In the genomic region with DNA sequence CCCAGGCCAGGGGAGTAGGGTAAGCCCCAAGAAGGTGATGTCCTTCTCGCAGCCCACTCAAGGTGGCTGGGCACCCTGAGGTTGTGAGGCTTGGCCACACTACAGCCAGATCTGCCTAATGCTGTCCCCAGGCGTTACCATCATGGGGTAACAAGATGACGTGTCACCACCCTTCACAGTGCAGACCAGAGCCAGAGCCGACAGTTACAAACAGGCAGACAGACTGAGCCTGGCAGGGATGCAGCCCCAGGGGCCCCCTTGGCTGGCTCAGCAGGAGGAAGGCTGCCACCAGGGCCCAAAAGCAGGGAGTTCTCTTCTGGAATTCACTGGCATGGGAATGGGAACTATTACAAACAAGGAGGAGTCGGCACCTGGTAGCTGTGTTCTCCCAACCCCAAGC, we compare ENCODE assay signal across 38 cellular contexts.
"Had no signal": no experiment of that assay in that cellular context is flagged by ENCODE, and none has a peak within 500 bp of the region (broad histone marks: within the 10 kb centered on the region; RNA-seq: fewer than 3 reads in every experiment).

No MANE protein-coding gene starts in this region.

- FAIRE-seq: colon had no signal

- H3K36me3 Mint-ChIP-seq: activated CD8-positive, alpha-beta memory T cell treated with anti-CD3 and anti-CD28 coated beads, Interleukin-2, amount 10 ng/mL, durations not matched to agents 7 days and 5 days; activated naive CD4-positive, alpha-beta T cell treated with anti-CD3 and anti-CD28 coated beads, Interleukin-2, amount 50 U/mL, for 24 hours; activated naive CD8-positive, alpha-beta T cell treated with anti-CD3 and anti-CD28 coated beads for 36 hours; WTC11 had no signal

- H3K36me3 ChIP-seq: adrenal gland, esophagus muscularis mucosa, gastrocnemius medialis, heart left ventricle had no signal

- H3K27me3 ChIP-seq: adrenal gland, body of pancreas, foreskin keratinocyte had no signal

- H3K9me3 ChIP-seq: adrenal gland, body of pancreas, esophagus muscularis mucosa, gastrocnemius medialis, heart left ventricle had no signal

- ATAC-seq: activated CD8-positive, alpha-beta memory T cell treated with anti-CD3 and anti-CD28 coated beads, Interleukin-2, amount 10 ng/mL, durations not matched to agents 7 days and 5 days; activated naive CD8-positive, alpha-beta T cell treated with anti-CD3 and anti-CD28 coated beads, Interleukin-2, amount 50 U/mL, for 24 hours; body of pancreas; effector memory CD8-positive, alpha-beta T cell; foreskin keratinocyte; gastrocnemius medialis; heart left ventricle; T-helper 17 cell; WTC11 had no signal

- H3K27me3 Mint-ChIP-seq: activated CD4-positive, alpha-beta memory T cell treated with anti-CD3 and anti-CD28 coated beads, Interleukin-2, amount 10 ng/mL, durations not matched to agents 7 days and 5 days; activated CD4-positive, alpha-beta T cell treated with anti-CD3 and anti-CD28 coated beads, Interleukin-2, amount 10 ng/mL, durations not matched to agents 7 days and 5 days; activated CD8-positive, alpha-beta memory T cell treated with anti-CD3 and anti-CD28 coated beads, Interleukin-2, amount 10 ng/mL, durations not matched to agents 7 days and 5 days; effector memory CD8-positive, alpha-beta T cell had no signal

- H3K27ac ChIP-seq: adrenal gland, body of pancreas, esophagus muscularis mucosa, foreskin keratinocyte, gastrocnemius medialis, heart left ventricle, VCaP had no signal

- H3K4me1 Mint-ChIP-seq: activated CD4-positive, alpha-beta memory T cell treated with anti-CD3 and anti-CD28 coated beads, Interleukin-2, amount 10 ng/mL, durations not matched to agents 7 days and 5 days; activated CD4-positive, alpha-beta T cell treated with anti-CD3 and anti-CD28 coated beads, Interleukin-2, amount 10 ng/mL, durations not matched to agents 7 days and 5 days; activated CD8-positive, alpha-beta memory T cell treated with anti-CD3 and anti-CD28 coated beads, Interleukin-2, amount 10 ng/mL, durations not matched to agents 7 days and 5 days; activated naive CD4-positive, alpha-beta T cell treated with anti-CD3 and anti-CD28 coated beads, Interleukin-2, amount 50 U/mL, for 24 hours; activated naive CD8-positive, alpha-beta T cell treated with anti-CD3 and anti-CD28 coated beads for 36 hours; activated naive CD8-positive, alpha-beta T cell treated with anti-CD3 and anti-CD28 coated beads, Interleukin-2, amount 50 U/mL, for 24 hours; T-helper 17 cell; WTC11 had no signal

- H3K9me3 Mint-ChIP-seq: activated CD4-positive, alpha-beta memory T cell treated with anti-CD3 and anti-CD28 coated beads, Interleukin-2, amount 10 ng/mL, durations not matched to agents 7 days and 5 days; activated CD4-positive, alpha-beta T cell treated with anti-CD3 and anti-CD28 coated beads, Interleukin-2, amount 10 ng/mL, durations not matched to agents 7 days and 5 days; activated naive CD4-positive, alpha-beta T cell treated with anti-CD3 and anti-CD28 coated beads for 36 hours; activated naive CD4-positive, alpha-beta T cell treated with anti-CD3 and anti-CD28 coated beads, Interleukin-2, amount 50 U/mL, for 24 hours; activated naive CD8-positive, alpha-beta T cell treated with anti-CD3 and anti-CD28 coated beads for 36 hours; activated T-helper 1 cell treated with anti-CD3 and anti-CD28 coated beads, Interleukin-12 subunit alpha, Interleukin-12 subunit beta, Interleukin-2, Interleukin-4 antibody, amounts not matched to agents 30 ng/mL and 10 ng/mL and 1 ng/mL, durations not matched to agents 14 hours and 24 hours and 36 hours; activated T-helper 2 cell treated with anti-CD3 and anti-CD28 coated beads, Interferon-gamma antibody, Interleukin-2, Interleukin-4, amounts not matched to agents 10 μg/mL and 5 μg/mL and 100 μg/mL, durations not matched to agents 14 hours and 24 hours and 36 hours; effector memory CD8-positive, alpha-beta T cell; T-helper 2 cell treated with Interferon-gamma antibody and Interleukin-4, amounts not matched to agents 5 μg/mL and 100 μg/mL, for 36 hours; WTC11 had no signal

- H3K27ac Mint-ChIP-seq: activated CD4-positive, alpha-beta memory T cell treated with anti-CD3 and anti-CD28 coated beads, Interleukin-2, amount 10 ng/mL, durations not matched to agents 7 days and 5 days; activated CD4-positive, alpha-beta T cell treated with anti-CD3 and anti-CD28 coated beads, Interleukin-2, amount 10 ng/mL, durations not matched to agents 7 days and 5 days; activated CD8-positive, alpha-beta memory T cell treated with anti-CD3 and anti-CD28 coated beads, Interleukin-2, amount 10 ng/mL, durations not matched to agents 7 days and 5 days; activated naive CD4-positive, alpha-beta T cell treated with anti-CD3 and anti-CD28 coated beads for 36 hours; activated naive CD4-positive, alpha-beta T cell treated with anti-CD3 and anti-CD28 coated beads, Interleukin-2, amount 50 U/mL, for 24 hours; activated naive CD8-positive, alpha-beta T cell treated with anti-CD3 and anti-CD28 coated beads for 36 hours; activated naive CD8-positive, alpha-beta T cell treated with anti-CD3 and anti-CD28 coated beads, Interleukin-2, amount 50 U/mL, for 24 hours; activated T-helper 1 cell treated with anti-CD3 and anti-CD28 coated beads, Interleukin-12 subunit alpha, Interleukin-12 subunit beta, Interleukin-2, Interleukin-4 antibody, amounts not matched to agents 30 ng/mL and 10 ng/mL and 1 ng/mL, durations not matched to agents 14 hours and 24 hours and 36 hours; activated T-helper 2 cell treated with anti-CD3 and anti-CD28 coated beads, Interferon-gamma antibody, Interleukin-2, Interleukin-4, amounts not matched to agents 10 μg/mL and 5 μg/mL and 100 μg/mL, durations not matched to agents 14 hours and 24 hours and 36 hours; effector memory CD8-positive, alpha-beta T cell; T-helper 17 cell; T-helper 2 cell treated with Interferon-gamma antibody and Interleukin-4, amounts not matched to agents 5 μg/mL and 100 μg/mL, for 36 hours; WTC11 had no signal

- H3K4me3 Mint-ChIP-seq: activated CD4-positive, alpha-beta memory T cell treated with anti-CD3 and anti-CD28 coated beads, Interleukin-2, amount 10 ng/mL, durations not matched to agents 7 days and 5 days; activated CD4-positive, alpha-beta T cell treated with anti-CD3 and anti-CD28 coated beads, Interleukin-2, amount 10 ng/mL, durations not matched to agents 7 days and 5 days; activated CD8-positive, alpha-beta memory T cell treated with anti-CD3 and anti-CD28 coated beads, Interleukin-2, amount 10 ng/mL, durations not matched to agents 7 days and 5 days; activated naive CD4-positive, alpha-beta T cell treated with anti-CD3 and anti-CD28 coated beads for 36 hours; activated naive CD4-positive, alpha-beta T cell treated with anti-CD3 and anti-CD28 coated beads, Interleukin-2, amount 50 U/mL, for 24 hours; activated naive CD8-positive, alpha-beta T cell treated with anti-CD3 and anti-CD28 coated beads for 36 hours; activated naive CD8-positive, alpha-beta T cell treated with anti-CD3 and anti-CD28 coated beads, Interleukin-2, amount 50 U/mL, for 24 hours; activated T-helper 1 cell treated with anti-CD3 and anti-CD28 coated beads, Interleukin-12 subunit alpha, Interleukin-12 subunit beta, Interleukin-2, Interleukin-4 antibody, amounts not matched to agents 30 ng/mL and 10 ng/mL and 1 ng/mL, durations not matched to agents 14 hours and 24 hours and 36 hours; effector memory CD8-positive, alpha-beta T cell; T-helper 17 cell; T-helper 2 cell treated with Interferon-gamma antibody and Interleukin-4, amounts not matched to agents 5 μg/mL and 100 μg/mL, for 36 hours; WTC11 had no signal

- H3K4me3 ChIP-seq: adrenal gland, body of pancreas, esophagus muscularis mucosa, gastrocnemius medialis, heart left ventricle had no signal

- H3K4me1 ChIP-seq: adrenal gland, body of pancreas, esophagus muscularis mucosa, gastrocnemius medialis, heart left ventricle had no signal

- DNase-seq: activated CD4-positive, alpha-beta memory T cell treated with anti-CD3 and anti-CD28 coated beads, Interleukin-2, amount 10 ng/mL, durations not matched to agents 7 days and 5 days; activated CD4-positive, alpha-beta T cell treated with anti-CD3 and anti-CD28 coated beads for 1 hour; activated CD4-positive, alpha-beta T cell treated with anti-CD3 and anti-CD28 coated beads for 4 hours; activated CD4-positive, alpha-beta T cell treated with anti-CD3 and anti-CD28 coated beads, Interleukin-2, amount 10 ng/mL, durations not matched to agents 7 days and 5 days; activated CD4-positive, alpha-beta T cell treated with anti-CD3 and anti-CD28 coated beads, Interleukin-2, amount 50 U/mL, for 4 hours; activated CD8-positive, alpha-beta memory T cell treated with anti-CD3 and anti-CD28 coated beads, Interleukin-2, amount 10 ng/mL, durations not matched to agents 7 days and 5 days; activated CD8-positive, alpha-beta memory T cell treated with anti-CD3 and anti-CD28 coated beads, Interleukin-2, amount 50 U/mL, for 4 hours; activated effector memory CD4-positive, alpha-beta T cell treated with anti-CD3 and anti-CD28 coated beads, Interleukin-2, amount 50 U/mL, for 16 hours; activated naive CD4-positive, alpha-beta T cell treated with anti-CD3 and anti-CD28 coated beads for 36 hours; activated naive CD8-positive, alpha-beta T cell treated with anti-CD3 and anti-CD28 coated beads for 36 hours; activated naive CD8-positive, alpha-beta T cell treated with anti-CD3 and anti-CD28 coated beads, Interleukin-2, amount 50 U/mL, for 24 hours; activated T-cell treated with anti-CD3 and anti-CD28 coated beads, Interleukin-2, amount 50 U/mL, for 1 hour; activated T-cell treated with anti-CD3 and anti-CD28 coated beads, Interleukin-2, amount 50 U/mL, for 48 hours; adrenal gland; amygdala; aorta; body of pancreas; caudate nucleus; cortex of kidney; dermis blood vessel endothelial cell; effector CD4-positive, alpha-beta T cell; effector memory CD8-positive, alpha-beta T cell; erythroblast; foreskin keratinocyte; gastrocnemius medialis; glutamatergic neuron; heart left ventricle; T-helper 1 cell; T-helper 17 cell; T1000 had no signal
